Comparison of ENCODE assay signal across 7 cellular contexts in the genomic region with DNA sequence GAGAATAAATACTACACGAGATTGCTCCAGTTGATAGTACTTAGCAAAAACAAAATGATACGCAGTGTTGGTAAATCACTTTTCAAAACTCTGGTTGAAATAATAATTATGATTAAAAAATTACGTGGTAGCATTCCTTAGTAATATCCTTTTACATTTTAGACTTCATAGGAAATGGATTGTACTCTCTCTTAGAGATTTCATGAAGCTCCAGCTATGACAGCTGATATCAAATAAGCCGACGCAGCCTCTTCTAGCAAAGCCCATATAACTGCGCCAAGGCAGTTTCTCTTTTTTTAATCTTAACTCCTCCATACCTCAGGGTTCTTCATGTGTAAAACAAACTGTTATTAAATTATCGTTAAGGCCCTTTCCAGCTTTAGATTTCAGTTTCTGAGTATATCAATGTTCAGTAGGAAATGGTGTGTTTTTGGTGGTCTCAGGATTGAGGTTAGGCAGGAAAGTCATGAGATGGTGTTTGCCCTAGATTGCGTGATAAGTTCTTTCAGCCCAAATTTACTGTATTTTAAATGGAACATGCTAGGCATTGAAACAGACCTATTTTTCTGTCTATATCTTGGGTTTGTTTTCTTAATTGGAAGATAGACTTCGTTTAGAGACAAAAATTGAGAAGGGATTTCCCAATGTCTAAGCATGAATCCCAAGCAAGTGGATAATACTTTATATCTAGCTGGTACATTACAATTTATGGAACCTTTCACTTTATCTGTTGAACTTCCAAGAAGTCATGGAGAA. TPM values are rescaled to one million over a fixed set of nuclear protein-coding genes. Genes with fewer than 3 reads are reported as not detected.
A peak's percentile ranks its signal among the peaks of the same experiment; 100 is the strongest.
DNase-seq lines count a peak whose midpoint lies in the region; ATAC-seq, FAIRE-seq and TF ChIP-seq lines count a peak whose summit lies in the region.

No MANE protein-coding gene starts in this region.

- no peaks in the 10 kb centered on the region for H3K27me3 Mint-ChIP-seq in activated B cell treated with CpG ODN at 0.5 μM for 24 hours

- peak overlapping the region; percentile 79 for H3K27ac Mint-ChIP-seq in activated B cell treated with CpG ODN at 0.5 μM for 24 hours

- H2AFZ ChIP-seq in HCT116 (ENCODE audit: low read depth, low read length, poor library complexity, severe bottlenecking): no peak overlapping the region

- H3K27ac ChIP-seq in HCT116 (ENCODE audit: low read depth, low read length) (peak overlapping the region; percentile 73), iPS DF 6.9 (ENCODE audit: low read length) (no peak overlapping the region), spleen (peak overlapping the region; percentile 87 to 94 (median 92))

- H3K4me3 ChIP-seq in HCT116 (replicated peaks in 1 of 2; ENCODE audit: low read depth in 1 of 2, low read length in 2 of 2) (peak overlapping the region; percentile 73), iPS DF 6.9 (ENCODE audit: low read length) (peak overlapping the region; percentile 51; the same call in 1 of the 2 replicates), spleen (peak overlapping the region; percentile 72 to 90 (median 80))

- TF ChIP-seq RAD21 in HCT116 (IDR thresholded peaks at IDR 0.05; ENCODE audit: low read depth): no peak

- RAD21 ChIA-PET in HCT116 (lab: Charles Lee; ENCODE audit: low non-redundant PET in 1 of 2, low total read pairs in 2 of 2, uncharacterized antibody in 2 of 2, unreplicated experiment in 2 of 2): interaction anchor here in 1 of 2 experiments (1.1 kb wide), 1 partner anchor 19 kb away, joined by 3 read pairs; no protein-coding TSS in a partner anchor

- POLR2A ChIA-PET in HCT116 (lab: Charles Lee): interaction anchor here (1.1 kb wide), 1 partner anchor 14 kb away, joined by 3 read pairs; no protein-coding TSS in a partner anchor
- POLR2A ChIA-PET in activated B cell treated with CpG ODN at 0.5 μM for 24 hours (lab: Charles Lee): interaction anchor here (0.8 to 2.5 kb wide), 7 partner anchors 85 to 689 kb away, joined by 3 to 11 read pairs (median 5); a partner anchor contains a TSS

- H3K36me3 ChIP-seq in HCT116 (ENCODE audit: control insufficient read depth in 1 of 2, insufficient read depth in 2 of 2, low read length in 2 of 2) (peaks cover 4 to 11% of the 10 kb centered on the region in 2 experiments; a peak in 2 of 4 replicates), iPS DF 6.9 (ENCODE audit: control insufficient read depth, insufficient read depth, low read length) (no peaks in the 10 kb centered on the region; the same call in 1 of the 2 replicates), spleen (peaks cover 0 to 14% (median 4%) of the 10 kb centered on the region in 6 donors)

- H3K9me2 ChIP-seq in HCT116 (ENCODE audit: insufficient read depth): no peaks in the 10 kb centered on the region

- peaks cover 29% of the 10 kb centered on the region for H3K79me2 ChIP-seq in HCT116 (ENCODE audit: insufficient read depth, low read length)

- peaks cover 16% of the 10 kb centered on the region for H3K36me3 Mint-ChIP-seq in activated B cell treated with CpG ODN at 0.5 μM for 24 hours (ENCODE audit: low read depth)

- H3K27me3 ChIP-seq in HCT116 (ENCODE audit: insufficient read depth, low read length) (no peaks in the 10 kb centered on the region), iPS DF 6.9 (ENCODE audit: control insufficient read depth, insufficient read depth, low read length) (no peaks in the 10 kb centered on the region), spleen (replicated peaks in 1 of 7) (no peaks in the 10 kb centered on the region)

- DNase-seq in HCT116 (ENCODE audit: low read depth, low spot score) (no peak), activated B cell treated with CpG ODN at 0.5 μM for 24 hours (no peak), iPS DF 6.9 (ENCODE audit: low read depth, low spot score) (no peak), spleen (no peak), urothelium cell line (ENCODE audit: low spot score) (no peak)

- peaks cover 32% of the 10 kb centered on the region for H3K4me1 Mint-ChIP-seq in activated B cell treated with CpG ODN at 0.5 μM for 24 hours

- no CpG with 5 or more reads among the region's 9 CpGs for WGBS in iPS DF 6.9 (ENCODE audit: insufficient coverage, insufficient read length)
- WGBS in spleen, 5 donors: 45 to 59% (median 48%) methylated on average over 9 of the region's 9 CpGs

- TF ChIP-seq CTCF in HCT116 (IDR thresholded peaks at IDR 0.05 in 2 of 3, conservative IDR thresholded peaks at IDR 0.05 in 1 of 3; ENCODE audit: borderline replicate concordance in 1 of 3, insufficient read depth in 1 of 3, low read depth in 2 of 3, low read length in 2 of 3) (no peak), activated B cell treated with CpG ODN at 0.5 μM for 24 hours (IDR thresholded peaks at IDR 0.05) (no peak), spleen (IDR thresholded peaks at IDR 0.05 in 8 of 11, conservative IDR thresholded peaks at IDR 0.05 in 3 of 11) (no peak)

- intact Hi-C loops in HCT116 (cut with micrococcal nuclease): no loop called here
- intact Hi-C loops in activated B cell treated with CpG ODN at 0.5 μM for 24 hours (cut with micrococcal nuclease): loop anchor here (2.0 to 10.0 kb wide), 4 partner anchors 14 to 1110 kb away; a partner anchor contains a TSS
- intact Hi-C loops in spleen (cut with DNase I; ENCODE audit: low total_unique reads): no loop called here

- no peak for TF ChIP-seq POLR2A in HCT116 (IDR thresholded peaks at IDR 0.05; ENCODE audit: borderline replicate concordance, extremely low read depth, insufficient read depth, insufficient read length)
- TF ChIP-seq POLR2A in spleen (IDR thresholded peaks at IDR 0.05): no peak

- peak overlapping the region; percentile 84 for H3K9ac ChIP-seq in HCT116 (ENCODE audit: low read length)

- BruUV-seq in HCT116 (replicated peaks; lab: Mats Ljungman, UMichigan): TSS peak; percentile 66

- H3K4me1 ChIP-seq in HCT116 (ENCODE audit: control insufficient read depth in 1 of 2, insufficient read depth in 2 of 2, low read length in 2 of 2): peaks cover 10 to 41% of the 10 kb centered on the region in 2 experiments
- H3K4me1 ChIP-seq in iPS DF 6.9 (ENCODE audit: control insufficient read depth, insufficient read depth, low read length): no peaks in the 10 kb centered on the region
- peaks cover 13 to 51% (median 38%) of the 10 kb centered on the region in 6 donors for H3K4me1 ChIP-seq in spleen

- H3K4me2 ChIP-seq in HCT116 (ENCODE audit: low read length): peak overlapping the region; percentile 88

- no peaks in the 10 kb centered on the region for H4K20me1 ChIP-seq in HCT116 (ENCODE audit: insufficient read depth)

- ATAC-seq in HCT116 (no peak), activated B cell treated with CpG ODN at 0.5 μM for 24 hours (ENCODE audit: low read depth) (no peak), GM18867 (IDR thresholded peaks at IDR 0.05; ENCODE audit: unreplicated experiment) (no peak), GM19455 (IDR thresholded peaks at IDR 0.05; ENCODE audit: unreplicated experiment) (no peak)

- peak overlapping the region; percentile 82 for H3K4me3 Mint-ChIP-seq in activated B cell treated with CpG ODN at 0.5 μM for 24 hours

- FAIRE-seq in urothelium cell line (lab: Jason Lieb, UNC): no peak

- no peaks in the 10 kb centered on the region for H3K9me3 Mint-ChIP-seq in activated B cell treated with CpG ODN at 0.5 μM for 24 hours

- CTCF ChIA-PET in HCT116 (lab: Charles Lee) (interaction anchor here (1.0 kb wide), 1 partner anchor 8 kb away, joined by 4 read pairs; no protein-coding TSS in a partner anchor), activated B cell treated with CpG ODN at 0.5 μM for 24 hours (lab: Charles Lee) (interaction anchor here (1.7 kb wide), 1 partner anchor 42 kb away, joined by 8 read pairs; no protein-coding TSS in a partner anchor)

- H3K9me3 ChIP-seq in HCT116 (ENCODE audit: control insufficient read depth in 1 of 2, insufficient read depth in 1 of 2, low read depth in 1 of 2, low read length in 2 of 2): no peaks in the 10 kb centered on the region
- no peaks in the 10 kb centered on the region for H3K9me3 ChIP-seq in iPS DF 6.9 (ENCODE audit: control insufficient read depth, insufficient read depth, low read length)
- no peaks in the 10 kb centered on the region for H3K9me3 ChIP-seq in spleen

TF ChIP-seq in HCT116, 20 proteins besides CTCF, POLR2A, EP300 and RAD21:
- TF ChIP-seq ZFX (IDR thresholded peaks at IDR 0.05) (no peak), EGR1 (IDR thresholded peaks at IDR 0.05; ENCODE audit: low read depth) (peak; percentile 15; the same call in 1 of the 2 replicates), CBX3 (IDR thresholded peaks at IDR 0.05; ENCODE audit: low read depth) (no peak)

RNA-seq across cellular contexts. Expression of a gene that starts 0.9 kb away (rescaled TPM):
- total RNA-seq in HCT116 (2021; ENCODE audit: unreplicated experiment) (55.2 TPM), activated B cell treated with CpG ODN at 0.5 μM for 24 hours (19.1 and 20.8 TPM in 2 replicates), spleen (10 to 100 TPM; 17.4 to 32.8 (median 23.9) TPM)
- polyA plus RNA-seq in HCT116 (2012): 12.8 and 20.3 TPM in 2 replicates
- polyA plus RNA-seq in spleen: 10 to 100 TPM in 2 of 3 donors, 1 to 10 TPM in 1; 9.8 to 15.6 (median 13.2) TPM
